ENCODE assay signal across 9 cellular contexts in the genomic region with DNA sequence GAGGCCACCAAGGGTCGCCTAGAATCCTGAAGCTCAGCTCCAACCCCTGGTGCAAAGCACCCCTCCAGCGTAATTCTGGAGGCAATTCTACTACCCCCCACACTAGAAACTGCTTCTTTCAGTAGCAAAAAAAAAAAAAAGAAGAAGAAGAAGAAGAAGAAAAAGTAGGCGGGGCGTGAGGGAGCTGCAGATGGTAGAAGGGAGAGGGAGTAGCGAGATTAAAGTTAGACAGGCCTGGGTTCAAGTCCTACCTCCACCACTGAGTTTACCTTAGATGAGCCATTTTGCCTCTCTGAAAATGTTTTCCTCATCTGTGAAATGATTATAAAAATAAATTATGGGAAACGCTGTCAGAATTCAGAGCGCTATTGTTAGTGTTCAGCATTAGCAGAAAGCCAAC. TPM values are rescaled to one million over a fixed set of nuclear protein-coding genes. Genes with fewer than 3 reads are reported as not detected.
DNase-seq lines count a peak whose midpoint lies in the region; ATAC-seq and TF ChIP-seq lines count a peak whose summit lies in the region.
"Had no signal": no experiment of that assay in that cellular context is flagged by ENCODE, and none has a peak within 500 bp of the region (broad histone marks: within the 10 kb centered on the region; RNA-seq: fewer than 3 reads in every experiment).

No MANE protein-coding gene starts in this region.

- no peaks in the 10 kb centered on the region for H3K36me3 ChIP-seq in body of pancreas (replicated peaks in 1 of 2; ENCODE audit: insufficient read depth in 1 of 2, low read depth in 2 of 2)

- peaks cover 4% of the 10 kb centered on the region for H3K36me3 Mint-ChIP-seq in nephron (ENCODE audit: low read depth)

- H3K4me1 ChIP-seq in body of pancreas = peaks cover 53% of the 10 kb centered on the region

- no peaks in the 10 kb centered on the region for H3K9me3 ChIP-seq in body of pancreas

- no peaks in the 10 kb centered on the region for H3K27me3 Mint-ChIP-seq in nephron (ENCODE audit: low read depth)

- peaks cover 51% of the 10 kb centered on the region for H3K4me1 Mint-ChIP-seq in nephron

- no peaks in the 10 kb centered on the region for H3K27me3 ChIP-seq in body of pancreas

- intact Hi-C loops in body of pancreas (cut with DNase I) = no loop called here

- H3K27ac Mint-ChIP-seq in nephron = peak overlapping the region; percentile 38 to 75 (median 49)

- 18 to 24% methylated on average over 7 of the region's 7 CpGs for WGBS in body of pancreas, 2 donors

- no peak for DNase-seq in AG09309 (ENCODE audit: low read depth)
- no peak for DNase-seq in GM12865 (ENCODE audit: low read depth)
- no peak for DNase-seq in body of pancreas
- DNase-seq in NCI-H1048 (lab: John Stamatoyannopoulos, UW) = no peak
- no peak for DNase-seq in NK-92 (lab: John Stamatoyannopoulos, UW; ENCODE audit: unreplicated experiment)
- DNase-seq in GDM1 (lab: John Stamatoyannopoulos, UW) = no peak
- DNase-seq: T-helper 9 cell had no signal

- no peak for TF ChIP-seq POLR2A in body of pancreas (IDR thresholded peaks at IDR 0.05)

- H3K4me3 ChIP-seq in AG09309 (ENCODE audit: control insufficient read depth, low read depth, low read length) = peak overlapping the region; percentile 53
- peak overlapping the region; percentile 65 for H3K4me3 ChIP-seq in GM12865 (ENCODE audit: low read depth, low read length)
- H3K4me3 ChIP-seq in body of pancreas = peak overlapping the region; percentile 36 to 40

- TF ChIP-seq CTCF in AG09309 (IDR thresholded peaks at IDR 0.05; ENCODE audit: control insufficient read depth, insufficient read depth, low read depth, low read length, missing control alignments) (no peak), GM12865 (IDR thresholded peaks at IDR 0.05; ENCODE audit: insufficient read depth, low read depth, low read length, missing control alignments) (no peak), body of pancreas (IDR thresholded peaks at IDR 0.05) (no peak), nephron (IDR thresholded peaks at IDR 0.05; ENCODE audit: unreplicated experiment in 3 of 3) (no peak)

- ATAC-seq in body of pancreas (no peak), HG02588 (IDR thresholded peaks at IDR 0.05; ENCODE audit: unreplicated experiment) (no peak)

- peak overlapping the region; percentile 87 to 92 (median 89) for H3K4me3 Mint-ChIP-seq in nephron

- H3K27ac ChIP-seq in body of pancreas = peak overlapping the region; percentile 87 to 93 (median 90)

- H3K9me3 Mint-ChIP-seq in nephron = no peaks in the 10 kb centered on the region

RNA-seq across cellular contexts. Expression of a gene that starts 0.9 kb away (rescaled TPM):
- 10 to 100 TPM; 51.4 to 59.9 TPM for total RNA-seq in body of pancreas
